24 cellular contexts compared by ENCODE assay signal in the genomic region with DNA sequence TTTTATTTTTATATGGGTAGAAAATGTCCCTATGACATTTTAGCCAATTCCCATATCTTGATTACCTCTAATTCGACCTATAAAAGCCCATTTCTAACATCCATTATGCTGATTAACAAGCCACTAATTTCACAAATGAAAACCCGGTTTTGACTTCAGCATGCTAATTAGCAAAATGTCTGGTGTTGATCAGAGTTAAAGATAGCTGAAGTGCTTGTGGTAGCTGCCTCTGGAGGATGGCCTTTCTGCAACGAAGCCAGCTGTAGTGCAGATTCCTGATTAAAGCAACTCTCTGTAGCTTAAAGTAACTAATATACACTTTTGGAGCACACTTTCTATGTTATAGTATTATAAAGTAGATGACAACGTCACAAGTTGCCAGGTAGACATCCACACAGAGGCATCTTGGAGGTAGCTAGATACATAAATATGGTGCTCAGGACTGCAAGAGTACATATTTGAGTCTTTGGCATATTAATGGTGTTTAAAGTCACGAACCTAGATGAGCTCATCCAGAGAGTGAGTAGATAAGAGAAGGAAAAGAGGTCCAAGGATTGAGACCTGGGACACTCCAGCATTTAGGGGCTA.
DNase-seq lines count a peak whose midpoint lies in the region; ATAC-seq, FAIRE-seq and TF ChIP-seq lines count a peak whose summit lies in the region.
"Had no signal": no experiment of that assay in that cellular context is flagged by ENCODE, and none has a peak within 500 bp of the region (broad histone marks: within the 10 kb centered on the region; RNA-seq: fewer than 3 reads in every experiment).

No MANE protein-coding gene starts in this region.

- H3K36me3 ChIP-seq in SK-N-SH (replicated peaks in 1 of 2; ENCODE audit: control insufficient read depth in 1 of 2, insufficient read depth in 2 of 2, low read length in 1 of 2) = no peaks in the 10 kb centered on the region
- no peaks in the 10 kb centered on the region for H3K36me3 ChIP-seq in KMS-11 (ENCODE audit: insufficient read depth)
- no peaks in the 10 kb centered on the region for H3K36me3 ChIP-seq in GM12878 (ENCODE audit: control insufficient read depth in 2 of 2, insufficient read depth in 2 of 2, low read length in 1 of 2)
- H3K36me3 ChIP-seq: HAP-1 had no signal

- H3K9me2 ChIP-seq in SK-N-SH = no peaks in the 10 kb centered on the region

- no peak for FAIRE-seq in GM12878 (lab: Jason Lieb, UNC)
- FAIRE-seq: A204.1, GM12892, H54 had no signal

- no peak for TF ChIP-seq POLR2A in GM12878 (IDR thresholded peaks at IDR 0.05; ENCODE audit: low read depth, low read length)

- H3K9ac ChIP-seq in SK-N-SH = no peak overlapping the region
- H3K9ac ChIP-seq in KMS-11 = no peak overlapping the region
- no peak overlapping the region for H3K9ac ChIP-seq in GM12878 (ENCODE audit: control insufficient read depth, insufficient read depth, low read length)

- TF ChIP-seq RAD21 in SK-N-SH (IDR thresholded peaks at IDR 0.05; ENCODE audit: low read length) = no peak
- TF ChIP-seq RAD21 in GM12878 (IDR thresholded peaks at IDR 0.05; ENCODE audit: insufficient read depth, low read depth, low read length) = no peak

- SMC1A ChIA-PET in GM12878 (lab: Charles Lee; ENCODE audit: uncharacterized antibody, unreplicated experiment) = interaction anchor here (1.2 to 1.9 kb wide), 2 partner anchors 24 to 79 kb away, joined by 3 to 5 read pairs; no protein-coding TSS in a partner anchor

- in situ Hi-C loops in GM12878 (cut with MboI) = no loop called here

- intact Hi-C loops in GM12878 (cut with micrococcal nuclease; ENCODE audit: unreplicated experiment) = no loop called here

- H4K20me1 ChIP-seq in SK-N-SH (ENCODE audit: insufficient read depth) (no peaks in the 10 kb centered on the region), KMS-11 (ENCODE audit: insufficient read depth) (no peaks in the 10 kb centered on the region), GM12878 (ENCODE audit: control insufficient read depth, insufficient read depth) (no peaks in the 10 kb centered on the region)

- no peak overlapping the region for H2AFZ ChIP-seq in SK-N-SH (ENCODE audit: low read depth)
- peak overlapping the region; percentile 4; the same call in 1 of the 2 replicates for H2AFZ ChIP-seq in KMS-11 (ENCODE audit: low read depth)
- no peak overlapping the region for H2AFZ ChIP-seq in GM12878 (ENCODE audit: control insufficient read depth, low read depth, low read length)

- CTCF ChIA-PET in SK-N-SH (lab: Yijun Ruan, JAX) (interaction anchor here (1.2 to 1.4 kb wide), 2 partner anchors 229 to 369 kb away, joined by 3 to 5 read pairs; no protein-coding TSS in a partner anchor), GM12878 (lab: Yijun Ruan, JAX) (no interaction called here)

- H3K4me3 ChIP-seq in SK-N-SH (ENCODE audit: low read depth in 2 of 2, low read length in 1 of 2) = no peak overlapping the region
- H3K4me3 ChIP-seq in KMS-11 (IDR thresholded peaks at IDR 0.05; ENCODE audit: insufficient read depth, low read depth, low read length) = no peak overlapping the region
- H3K4me3 ChIP-seq in GM12878 = no peak overlapping the region
- H3K4me3 ChIP-seq: HAP-1 had no signal

- DNase-seq in SK-N-SH (peak; percentile 39), GM12878 (ENCODE audit: low read depth, low spot score) (no peak), foreskin keratinocyte (no peak), NCI-H1417 treated with DMSO at 0.1 percent for 48 hours (lab: John Stamatoyannopoulos, UW) (no peak), globus pallidus (ENCODE audit: low spot score) (no peak)
- DNase-seq: ACHN; AML-193; C1 segment of cervical spinal cord; Calu3; CD4-positive, alpha-beta memory T cell; COR-L47; DMS53; DMS79 treated with DMSO at 0.1 percent for 48 hours; GF-D8; GOT3; HFFc6 had no signal

- no peak for ATAC-seq in SK-N-SH treated with all-trans-retinoic acid at 6 μM for 48 hours
- ATAC-seq in GM18519 (IDR thresholded peaks at IDR 0.05; ENCODE audit: low FRiP score, unreplicated experiment) = peak; percentile 76
- no peak for ATAC-seq in GM12878
- no peak for ATAC-seq in foreskin keratinocyte

- H3K4me1 ChIP-seq in SK-N-SH (ENCODE audit: control insufficient read depth in 1 of 2, insufficient read depth in 2 of 2, low read depth in 1 of 2, low read length in 1 of 2) (no peaks in the 10 kb centered on the region), KMS-11 (ENCODE audit: low read depth, poor library complexity, severe bottlenecking) (no peaks in the 10 kb centered on the region), GM12878 (ENCODE audit: control insufficient read depth, insufficient read depth, low read length) (no peaks in the 10 kb centered on the region), foreskin keratinocyte (no peaks in the 10 kb centered on the region)
- H3K4me1 ChIP-seq: HAP-1 had no signal

- H3F3A ChIP-seq in SK-N-SH (replicated peaks; ENCODE audit: insufficient read depth) = no peaks in the 10 kb centered on the region

- no TSS peak for BruUV-seq in GM12878 (replicated peaks; lab: Mats Ljungman, UMichigan)

- TF ChIP-seq EP300 in SK-N-SH (IDR thresholded peaks at IDR 0.05; ENCODE audit: borderline replicate concordance in 1 of 2, low read depth in 1 of 2, low read length in 1 of 2) (no peak), GM12878 (IDR thresholded peaks at IDR 0.05; ENCODE audit: borderline replicate concordance in 1 of 2, control insufficient read depth in 1 of 2, low read depth in 2 of 2, low read length in 2 of 2) (no peak)

- H3K27me3 ChIP-seq in SK-N-SH (ENCODE audit: insufficient read depth) = no peaks in the 10 kb centered on the region
- H3K27me3 ChIP-seq in KMS-11 (ENCODE audit: insufficient read depth, low read depth) = no peaks in the 10 kb centered on the region
- no peaks in the 10 kb centered on the region for H3K27me3 ChIP-seq in GM12878 (replicated peaks in 1 of 2; ENCODE audit: control insufficient read depth in 2 of 2, insufficient read depth in 2 of 2, low read length in 1 of 2)
- peaks cover 19% of the 10 kb centered on the region for H3K27me3 ChIP-seq in foreskin keratinocyte

- H3K27ac ChIP-seq in SK-N-SH (ENCODE audit: low read depth in 2 of 2, low read length in 1 of 2) = no peak overlapping the region
- H3K27ac ChIP-seq in KMS-11 = no peak overlapping the region
- no peak overlapping the region for H3K27ac ChIP-seq in GM12878 (ENCODE audit: control insufficient read depth, insufficient read depth)
- H3K27ac ChIP-seq in foreskin keratinocyte = no peak overlapping the region
- H3K27ac ChIP-seq: 22Rv1 had no signal

- H3K9me3 ChIP-seq in SK-N-SH (no peaks in the 10 kb centered on the region), GM12878 (replicated peaks; ENCODE audit: control insufficient read depth, insufficient read depth, low read length) (no peaks in the 10 kb centered on the region)
- H3K9me3 ChIP-seq: HAP-1 had no signal

- H3K79me2 ChIP-seq in SK-N-SH (ENCODE audit: insufficient read depth) (no peaks in the 10 kb centered on the region), KMS-11 (ENCODE audit: insufficient read depth, low read depth) (no peaks in the 10 kb centered on the region), GM12878 (ENCODE audit: control insufficient read depth, insufficient read depth, low read length) (no peaks in the 10 kb centered on the region)

- H3K4me2 ChIP-seq in SK-N-SH (no peak overlapping the region), KMS-11 (no peak overlapping the region), GM12878 (ENCODE audit: control insufficient read depth, insufficient read depth) (no peak overlapping the region)

- TF ChIP-seq CTCF in SK-N-SH (IDR thresholded peaks at IDR 0.05) (no peak), KMS-11 (conservative IDR thresholded peaks at IDR 0.05; ENCODE audit: low read depth, low read length) (no peak), GM12878 (IDR thresholded peaks at IDR 0.05 in 2 of 3, conservative IDR thresholded peaks at IDR 0.05 in 1 of 3; ENCODE audit: control insufficient read depth in 2 of 3, extremely low read depth in 1 of 3, insufficient read depth in 1 of 3, low read depth in 3 of 3, low read length in 3 of 3) (no peak), foreskin keratinocyte (conservative IDR thresholded peaks at IDR 0.05) (no peak)

- POLR2A ChIA-PET in SK-N-SH (lab: Yijun Ruan, JAX) = no interaction called here
- POLR2A ChIA-PET in GM12878 (lab: Charles Lee) = no interaction called here

- RAD21 ChIA-PET in GM12878 (lab: Charles Lee; ENCODE audit: unreplicated experiment) = interaction anchor here (0.9 to 1.0 kb wide), 2 partner anchors 56 to 175 kb away, joined by 3 read pairs; no protein-coding TSS in a partner anchor

- 3% methylated on average over 5 of the region's 5 CpGs for WGBS in SK-N-SH (ENCODE audit: low lambda C conversion rate)
- 7% methylated on average over 5 of the region's 5 CpGs for WGBS in GM12878 (ENCODE audit: insufficient coverage, insufficient replicate concordance, low lambda C conversion rate, missing lambda C conversion rate)

TF ChIP-seq in SK-N-SH, 30 proteins besides CTCF, POLR2A, EP300 and RAD21:
- TF ChIP-seq RCOR1 (IDR thresholded peaks at IDR 0.05; ENCODE audit: low read length) (0 out of 2 replicates have a peak, but pooled peaks have one; percentile 12), FOXJ3 (CRISPR knock-in tag; IDR thresholded peaks at IDR 0.05) (no peak), RFX5 (IDR thresholded peaks at IDR 0.05; ENCODE audit: low read length) (peak; percentile 86), SMC3 (IDR thresholded peaks at IDR 0.05; ENCODE audit: low read depth, low read length) (no peak), GATA2 (CRISPR knock-in tag; IDR thresholded peaks at IDR 0.05) (peak; percentile 70)

TF ChIP-seq in SK-N-SH treated with all-trans-retinoic acid at 6 μM for 48 hours, 23 proteins besides CTCF, POLR2A, EP300 and RAD21 (continues in another document):
- TF ChIP-seq ARNTL (CRISPR knock-in tag; IDR thresholded peaks at IDR 0.05; ENCODE audit: borderline replicate concordance, low read depth) = no peak
- no peak for TF ChIP-seq ZNF565 (CRISPR knock-in tag; conservative IDR thresholded peaks at IDR 0.05; ENCODE audit: low read depth)

TF ChIP-seq in GM12878, 131 proteins besides CTCF, POLR2A, EP300 and RAD21:
- TF ChIP-seq RFX5 (IDR thresholded peaks at IDR 0.05; ENCODE audit: low read depth, low read length) (peak; percentile 70; the same call in 1 of the 2 replicates), KLF5 (IDR thresholded peaks at IDR 0.05; ENCODE audit: partially characterized antibody) (no peak), CREB1 (IDR thresholded peaks at IDR 0.05; ENCODE audit: low read depth) (peak; percentile 56; the same call in 1 of the 2 replicates)
